ENCODE assay signal across 9 cellular contexts in the genomic region with DNA sequence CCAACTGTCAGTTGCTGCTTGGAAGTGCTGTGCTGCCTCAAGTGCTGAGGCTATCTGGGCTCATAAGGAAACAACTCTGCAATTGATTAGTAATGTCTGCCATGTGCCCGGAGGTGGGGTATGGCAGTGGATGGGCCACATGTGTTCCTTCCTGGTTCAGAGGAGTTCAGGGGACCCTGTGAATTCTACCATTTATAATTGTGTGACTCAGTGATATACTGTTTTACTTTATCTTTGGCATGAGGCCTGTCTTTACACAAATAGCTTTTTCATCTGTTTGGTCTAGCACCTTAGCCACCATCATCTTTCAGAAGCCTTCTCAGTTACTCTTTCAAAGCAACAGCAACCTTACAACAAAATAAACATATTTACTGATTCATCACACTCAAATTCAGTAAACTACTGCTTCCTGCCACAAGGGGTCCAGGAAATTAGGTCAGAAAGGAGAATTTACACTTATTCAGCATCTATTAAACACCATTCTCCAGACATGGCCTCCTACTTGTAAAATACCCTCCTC. TPM values are rescaled to one million over a fixed set of nuclear protein-coding genes. Genes with fewer than 3 reads are reported as not detected.
DNase-seq lines count a peak whose midpoint lies in the region; ATAC-seq, FAIRE-seq and TF ChIP-seq lines count a peak whose summit lies in the region.
"Had no signal": no experiment of that assay in that cellular context is flagged by ENCODE, and none has a peak within 500 bp of the region (broad histone marks: within the 10 kb centered on the region; RNA-seq: fewer than 3 reads in every experiment).

No MANE protein-coding gene starts in this region.

- no peak overlapping the region for H3K4me2 ChIP-seq in HCT116 (ENCODE audit: low read length)

- no peaks in the 10 kb centered on the region for H4K20me1 ChIP-seq in HCT116 (ENCODE audit: insufficient read depth)

- ATAC-seq in HCT116: peak; percentile 47; the same call in 1 of the 2 replicates
- ATAC-seq: activated naive CD4-positive, alpha-beta T cell treated with anti-CD3 and anti-CD28 coated beads, Interleukin-2, amount 50 U/mL, for 72 hours had no signal

- peak overlapping the region; percentile 63 for H2AFZ ChIP-seq in HCT116 (ENCODE audit: low read depth, low read length, poor library complexity, severe bottlenecking)

- BruUV-seq in HCT116 (replicated peaks; lab: Mats Ljungman, UMichigan): no TSS peak

- POLR2A ChIA-PET in HCT116 (lab: Charles Lee): no interaction called here

- TF ChIP-seq POLR2A in HCT116 (IDR thresholded peaks at IDR 0.05; ENCODE audit: borderline replicate concordance, extremely low read depth, insufficient read depth, insufficient read length) (no peak), GM12892 (IDR thresholded peaks at IDR 0.05; ENCODE audit: low read depth, low read length) (no peak)

- FAIRE-seq in GM12892 (lab: Jason Lieb, UNC): no peak

- TF ChIP-seq CTCF in AG09319 (IDR thresholded peaks at IDR 0.05; ENCODE audit: low read depth, low read length): peak; percentile 35
- peak in 2 of 3 experiments; percentile 41 to 59; a peak in 4 of 6 replicates for TF ChIP-seq CTCF in HCT116 (IDR thresholded peaks at IDR 0.05 in 2 of 3, conservative IDR thresholded peaks at IDR 0.05 in 1 of 3; ENCODE audit: borderline replicate concordance in 1 of 3, insufficient read depth in 1 of 3, low read depth in 2 of 3, low read length in 2 of 3)
- peak in 1 of 3 experiments; percentile 16 for TF ChIP-seq CTCF in ascending aorta (IDR thresholded peaks at IDR 0.05)
- peak; percentile 22 for TF ChIP-seq CTCF in kidney epithelial cell (IDR thresholded peaks at IDR 0.05; ENCODE audit: insufficient read depth, low read length, poor library complexity, severe bottlenecking)
- TF ChIP-seq CTCF in GM13976 (IDR thresholded peaks at IDR 0.05; ENCODE audit: borderline replicate concordance, control extremely low read depth, extremely low read depth, insufficient read depth, missing control alignments): no peak

- H3K36me3 ChIP-seq in HCT116 (ENCODE audit: control insufficient read depth in 1 of 2, insufficient read depth in 2 of 2, low read length in 2 of 2): no peaks in the 10 kb centered on the region
- H3K36me3 ChIP-seq in ascending aorta: peaks cover 0 to 13% of the 10 kb centered on the region in 2 donors
- H3K36me3 ChIP-seq in kidney epithelial cell (ENCODE audit: control insufficient read depth, insufficient read depth, low read length): no peaks in the 10 kb centered on the region

- RAD21 ChIA-PET in HCT116 (lab: Charles Lee; ENCODE audit: low non-redundant PET in 1 of 2, low total read pairs in 2 of 2, uncharacterized antibody in 2 of 2, unreplicated experiment in 2 of 2): no interaction called here

- no peak; the same call in 1 of the 2 replicates for TF ChIP-seq RAD21 in HCT116 (IDR thresholded peaks at IDR 0.05; ENCODE audit: low read depth)

- no peaks in the 10 kb centered on the region for H3K27me3 ChIP-seq in HCT116 (ENCODE audit: insufficient read depth, low read length)
- no peaks in the 10 kb centered on the region for H3K27me3 ChIP-seq in ascending aorta
- no peaks in the 10 kb centered on the region for H3K27me3 ChIP-seq in kidney epithelial cell (ENCODE audit: control insufficient read depth, insufficient read depth, low read length)

- H3K27ac ChIP-seq in HCT116 (ENCODE audit: low read depth, low read length) (no peak overlapping the region), ascending aorta (peak overlapping the region; percentile 63 to 81)

- CTCF ChIA-PET in HCT116 (lab: Charles Lee): interaction anchor here (1.8 kb wide), 1 partner anchor 21 kb away, joined by 4 read pairs; no protein-coding TSS in a partner anchor

- intact Hi-C loops in HCT116 (cut with micrococcal nuclease) (loop anchor here (5.0 kb wide), 1 partner anchor 55 kb away; no protein-coding TSS in a partner anchor), ascending aorta (cut with DNase I) (no loop called here)

- no peaks in the 10 kb centered on the region for H3K9me3 ChIP-seq in HCT116 (ENCODE audit: control insufficient read depth in 1 of 2, insufficient read depth in 1 of 2, low read depth in 1 of 2, low read length in 2 of 2)
- H3K9me3 ChIP-seq in ascending aorta: no peaks in the 10 kb centered on the region

- no peaks in the 10 kb centered on the region for H3K79me2 ChIP-seq in HCT116 (ENCODE audit: insufficient read depth, low read length)

- H3K4me3 ChIP-seq in HCT116 (replicated peaks in 1 of 2; ENCODE audit: low read depth in 1 of 2, low read length in 2 of 2) (no peak overlapping the region), ascending aorta (no peak overlapping the region), kidney epithelial cell (ENCODE audit: low read depth, low read length) (no peak overlapping the region)

- peaks cover 4 to 26% of the 10 kb centered on the region in 2 experiments for H3K4me1 ChIP-seq in HCT116 (ENCODE audit: control insufficient read depth in 1 of 2, insufficient read depth in 2 of 2, low read length in 2 of 2)
- peaks cover 4 to 26% of the 10 kb centered on the region in 2 donors for H3K4me1 ChIP-seq in ascending aorta

- in situ Hi-C loops in GM13976 (cut with MboI; ENCODE audit: low sequenced_read_pairs, unreplicated experiment): no loop called here

- DNase-seq in AG09319 (ENCODE audit: extremely low read depth, low read depth): no peak
- no peak for DNase-seq in HCT116 (ENCODE audit: low read depth, low spot score)
- DNase-seq in ascending aorta (ENCODE audit: low spot score in 2 of 2): peak in 1 of 2 donors; percentile 52
- DNase-seq in kidney epithelial cell (ENCODE audit: low read depth): no peak
- no peak for DNase-seq in GM13976 (ENCODE audit: low spot score)
- DNase-seq in T-helper 1 cell: no peak
- no peak for DNase-seq in anterior cingulate cortex (lab: John Stamatoyannopoulos, UW)
- DNase-seq in GM12892 (ENCODE audit: insufficient read length): no peak

- no peak overlapping the region for H3K9ac ChIP-seq in HCT116 (ENCODE audit: low read length)

- H3K9me2 ChIP-seq in HCT116 (ENCODE audit: insufficient read depth): no peaks in the 10 kb centered on the region

TF ChIP-seq in HCT116, 20 proteins besides CTCF, POLR2A, EP300 and RAD21:
- TF ChIP-seq, protein P1, sequence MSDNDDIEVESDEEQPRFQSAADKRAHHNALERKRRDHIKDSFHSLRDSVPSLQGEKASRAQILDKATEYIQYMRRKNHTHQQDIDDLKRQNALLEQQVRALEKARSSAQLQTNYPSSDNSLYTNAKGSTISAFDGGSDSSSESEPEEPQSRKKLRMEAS (IDR thresholded peaks at IDR 0.05): peak; percentile 77
- no peak for TF ChIP-seq EZH2 (IDR thresholded peaks at IDR 0.05)

RNA-seq across cellular contexts. Expression of gene DKK3, which starts 20.9 kb away (rescaled TPM):
- total RNA-seq in HCT116 (2021; ENCODE audit: unreplicated experiment) (0.49 TPM), ascending aorta (433 TPM), kidney epithelial cell (164 and 204 TPM in 2 replicates)
- polyA plus RNA-seq in HCT116 (2012): 0.20 TPM in 1 of 2 replicates, not detected in the other
- polyA plus RNA-seq in GM12892 (2012; ENCODE audit: missing spikeins): 0.30 TPM
- total RNA-seq: activated naive CD4-positive, alpha-beta T cell treated with anti-CD3 and anti-CD28 coated beads, Interleukin-2, amount 50 U/mL, for 72 hours had no signal

Comparison
In these comparisons a context has a peak if more than half of its experiments do, and no peak if none do; other contexts are left out.
1. RNA of gene DKK3, which starts 20.9 kb away (total RNA-seq): 433 TPM in ascending aorta (single experiment) and 164 to 204 TPM in kidney epithelial cell; 0.49 TPM in HCT116 (single experiment); every median in the first group is over 100 times any median in the second.